Comparison of ENCODE assay signal across 15 cellular contexts in the genomic region with DNA sequence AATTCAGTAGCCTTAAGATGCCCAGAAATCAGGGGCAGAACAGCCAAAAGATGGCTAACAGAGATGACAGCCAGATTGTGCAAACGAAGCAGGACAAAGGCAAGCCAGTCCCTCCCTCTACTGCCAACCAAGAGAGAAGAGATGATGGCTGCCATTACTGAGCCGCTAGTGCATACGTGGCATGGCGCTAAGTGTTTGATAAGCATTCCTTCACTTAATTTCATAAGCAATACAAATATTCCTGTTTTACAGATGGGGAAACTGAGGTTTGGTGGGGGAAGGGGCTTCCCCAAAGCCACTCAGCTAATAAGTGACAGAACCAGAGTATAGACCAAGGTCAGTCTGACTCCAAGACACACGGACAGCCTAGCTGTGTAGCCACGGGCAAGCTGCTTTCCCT. TPM values are rescaled to one million over a fixed set of nuclear protein-coding genes. Genes with fewer than 3 reads are reported as not detected.
DNase-seq lines count a peak whose midpoint lies in the region; ATAC-seq and TF ChIP-seq lines count a peak whose summit lies in the region.
"Had no signal": no experiment of that assay in that cellular context is flagged by ENCODE, and none has a peak within 500 bp of the region (broad histone marks: within the 10 kb centered on the region; RNA-seq: fewer than 3 reads in every experiment).

No MANE protein-coding gene starts in this region.

- DNase-seq in activated CD4-positive, alpha-beta T cell treated with anti-CD3 and anti-CD28 coated beads for 36 hours = no peak
- DNase-seq in activated CD4-positive, alpha-beta T cell treated with anti-CD3 and anti-CD28 coated beads, Interleukin-2, amount 50 U/mL, for 1 hour = no peak
- DNase-seq in T-helper 17 cell = no peak
- DNase-seq in progenitor cell of endocrine pancreas (ENCODE audit: low spot score, unreplicated experiment) = no peak
- no peak for DNase-seq in glomerular visceral epithelial cell (ENCODE audit: extremely low spot score)
- no peak for DNase-seq in NCI-H1436 treated with DMSO at 0.1 percent for 48 hours (lab: John Stamatoyannopoulos, UW)
- DNase-seq: 8988T; activated effector memory CD4-positive, alpha-beta T cell treated with anti-CD3 and anti-CD28 coated beads, Interleukin-2, amount 50 U/mL, for 16 hours had no signal

- H3K36me3 ChIP-seq in gastroesophageal sphincter = peaks cover 0 to 13% of the 10 kb centered on the region in 2 donors
- H3K36me3 ChIP-seq: breast epithelium, ovary had no signal

- peaks cover 87% of the 10 kb centered on the region for H3K4me1 Mint-ChIP-seq in activated CD4-positive, alpha-beta T cell treated with anti-CD3 and anti-CD28 coated beads for 36 hours
- H3K4me1 Mint-ChIP-seq in T-helper 17 cell (peaks cover 67% of the 10 kb centered on the region), progenitor cell of endocrine pancreas (ENCODE audit: low read depth) (peaks cover 36% of the 10 kb centered on the region)

- WGBS in gastroesophageal sphincter (ENCODE audit: low coverage in 1 of 2), 2 donors = 66 to 97% methylated on average over 3 to 4 of the region's 6 CpGs

- peaks cover 0 to 15% (median 0%) of the 10 kb centered on the region in 3 donors for H3K4me1 ChIP-seq in gastroesophageal sphincter
- H3K4me1 ChIP-seq: breast epithelium had no signal

- H3K9me3 ChIP-seq in T-helper 17 cell (ENCODE audit: control insufficient read depth, low read length, poor library complexity, severe bottlenecking) (no peaks in the 10 kb centered on the region), gastroesophageal sphincter (no peaks in the 10 kb centered on the region)
- H3K9me3 ChIP-seq: breast epithelium, ovary had no signal

- TF ChIP-seq CTCF in gastroesophageal sphincter (IDR thresholded peaks at IDR 0.05) (no peak), progenitor cell of endocrine pancreas (IDR thresholded peaks at IDR 0.05; ENCODE audit: unreplicated experiment) (no peak)

- intact Hi-C loops in activated CD4-positive, alpha-beta T cell treated with anti-CD3 and anti-CD28 coated beads for 36 hours (cut with DNase I, micrococcal nuclease) = no loop called here

- no peak for TF ChIP-seq EP300 in gastroesophageal sphincter (IDR thresholded peaks at IDR 0.05)

- H3K27ac ChIP-seq in gastroesophageal sphincter = peak overlapping the region in 3 of 4 donors; percentile 22 to 55 (median 37)
- H3K27ac ChIP-seq: breast epithelium, ovary had no signal

- no peak for TF ChIP-seq POLR2A in gastroesophageal sphincter (IDR thresholded peaks at IDR 0.05)

- no peaks in the 10 kb centered on the region for H3K27me3 ChIP-seq in gastroesophageal sphincter
- H3K27me3 ChIP-seq: breast epithelium, ovary had no signal

- H3K27me3 Mint-ChIP-seq in activated CD4-positive, alpha-beta T cell treated with anti-CD3 and anti-CD28 coated beads for 36 hours = no peaks in the 10 kb centered on the region
- H3K27me3 Mint-ChIP-seq in T-helper 17 cell (no peaks in the 10 kb centered on the region), progenitor cell of endocrine pancreas (no peaks in the 10 kb centered on the region)

- POLR2A ChIA-PET in activated CD4-positive, alpha-beta T cell treated with anti-CD3 and anti-CD28 coated beads for 36 hours (lab: Charles Lee) = no interaction called here

- H3K9me3 Mint-ChIP-seq in activated CD4-positive, alpha-beta T cell treated with anti-CD3 and anti-CD28 coated beads for 36 hours (ENCODE audit: low read depth) = no peaks in the 10 kb centered on the region
- no peaks in the 10 kb centered on the region for H3K9me3 Mint-ChIP-seq in progenitor cell of endocrine pancreas (ENCODE audit: low read depth)

- H3K4me3 ChIP-seq in gastroesophageal sphincter = no peak overlapping the region
- H3K4me3 ChIP-seq: breast epithelium, ovary, smooth muscle cell had no signal

- CTCF ChIA-PET in activated CD4-positive, alpha-beta T cell treated with anti-CD3 and anti-CD28 coated beads for 36 hours (lab: Charles Lee) = interaction anchor here (0.8 to 1.5 kb wide), 3 partner anchors 30 to 78 kb away, joined by 3 to 4 read pairs (median 3); no protein-coding TSS in a partner anchor

- peaks cover 24% of the 10 kb centered on the region for H3K36me3 Mint-ChIP-seq in activated CD4-positive, alpha-beta T cell treated with anti-CD3 and anti-CD28 coated beads for 36 hours (ENCODE audit: low read depth)
- H3K36me3 Mint-ChIP-seq in T-helper 17 cell (ENCODE audit: low read depth) (peaks cover 2% of the 10 kb centered on the region), progenitor cell of endocrine pancreas (ENCODE audit: insufficient read depth) (no peaks in the 10 kb centered on the region)

- H3K4me3 Mint-ChIP-seq in activated CD4-positive, alpha-beta T cell treated with anti-CD3 and anti-CD28 coated beads for 36 hours = no peak overlapping the region
- H3K4me3 Mint-ChIP-seq in T-helper 17 cell (peak overlapping the region; percentile 19), progenitor cell of endocrine pancreas (ENCODE audit: low read depth) (no peak overlapping the region)

- ATAC-seq in activated CD4-positive, alpha-beta T cell treated with anti-CD3 and anti-CD28 coated beads for 36 hours = no peak
- ATAC-seq in T-helper 17 cell = no peak
- ATAC-seq in gastroesophageal sphincter = no peak
- ATAC-seq in HG03139 (IDR thresholded peaks at IDR 0.05; ENCODE audit: unreplicated experiment) = no peak

- H3K27ac Mint-ChIP-seq in activated CD4-positive, alpha-beta T cell treated with anti-CD3 and anti-CD28 coated beads for 36 hours = peak overlapping the region; percentile 56
- H3K27ac Mint-ChIP-seq in T-helper 17 cell = peak overlapping the region; percentile 95
- H3K27ac Mint-ChIP-seq in progenitor cell of endocrine pancreas = peak overlapping the region; percentile 42

RNA-seq across cellular contexts. Expression of a gene that starts 44.1 kb away (rescaled TPM):
- total RNA-seq in activated CD4-positive, alpha-beta T cell treated with anti-CD3 and anti-CD28 coated beads for 36 hours = 100 to 1,000 TPM in 1 of 2 experiments, 10 to 100 TPM in 1; 83.1 to 144 TPM
- total RNA-seq in T-helper 17 cell = 100 to 1,000 TPM; 403 to 408 TPM
- 10 to 100 TPM; 14.1 to 30.4 (median 19.4) TPM for total RNA-seq in gastroesophageal sphincter
- total RNA-seq in progenitor cell of endocrine pancreas = 18.1 and 18.3 TPM in 2 replicates

RNA-seq across cellular contexts. Expression of a gene that starts 50.1 kb away (rescaled TPM):
- total RNA-seq in activated CD4-positive, alpha-beta T cell treated with anti-CD3 and anti-CD28 coated beads for 36 hours = not detected
- total RNA-seq in T-helper 17 cell = not detected
- total RNA-seq in gastroesophageal sphincter = not detected
- total RNA-seq in progenitor cell of endocrine pancreas = not detected in 2 replicates
- total RNA-seq: breast epithelium, fibroblast of villous mesenchyme, ovary, SK-MEL-5, smooth muscle cell had no signal

Comparison
In these comparisons a context has a peak if more than half of its experiments do, and no peak if none do; other contexts are left out.
1. H3K27ac Mint-ChIP-seq: peak in every context shown above with its lines; median percentile 95 in T-helper 17 cell; 56 in activated CD4-positive, alpha-beta T cell treated with anti-CD3 and anti-CD28 coated beads for 36 hours; 42 in progenitor cell of endocrine pancreas.